In genomic region chr10:18627452-18628018, GRCh38 we compare ENCODE assay signal across 1 cellular context.
TF ChIP-seq lines count a peak whose summit lies in the region.

No MANE protein-coding gene starts in this region.

TF ChIP-seq in K562, 482 proteins besides CTCF, POLR2A, EP300 and RAD21:
- TF ChIP-seq CXXC5 (CRISPR knock-in tag; IDR thresholded peaks at IDR 0.05), result peak; percentile 30; the same call in 1 of the 2 replicates
- peak; percentile 44 to 76; a peak in 3 of 4 replicates for TF ChIP-seq FOXA3 (CRISPR knock-in tag; conservative IDR thresholded peaks at IDR 0.05 in 1 of 2, IDR thresholded peaks at IDR 0.05 in 1 of 2)
- peak; percentile 47; the same call in 1 of the 2 replicates for TF ChIP-seq SMAD4 (CRISPR knock-in tag; conservative IDR thresholded peaks at IDR 0.05)
- peak; percentile 28 for TF ChIP-seq PHF20 (IDR thresholded peaks at IDR 0.05; ENCODE audit: partially characterized antibody)
- peak; percentile 24; the same call in 1 of the 2 replicates for TF ChIP-seq ARID1B (IDR thresholded peaks at IDR 0.05)
- TF ChIP-seq MTA3 (IDR thresholded peaks at IDR 0.05; ENCODE audit: borderline replicate concordance), result peak; percentile 57; the same call in 1 of the 2 replicates
- peak; percentile 53; the same call in 1 of the 2 replicates for TF ChIP-seq LEF1 (IDR thresholded peaks at IDR 0.05)
- TF ChIP-seq ZBTB7A (IDR thresholded peaks at IDR 0.05; ENCODE audit: borderline replicate concordance, control insufficient read depth, low read depth, low read length), result 0 out of 2 replicates have a peak, but pooled peaks have one; percentile 27
- 0 out of 2 replicates have a peak, but pooled peaks have one; percentile 23 for TF ChIP-seq DPF2 (IDR thresholded peaks at IDR 0.05)
- TF ChIP-seq POLR2G (IDR thresholded peaks at IDR 0.05; ENCODE audit: low read depth, low read length), result peak; percentile 45; the same call in 1 of the 2 replicates
- peak; percentile 81 for TF ChIP-seq EGR1 (conservative IDR thresholded peaks at IDR 0.05)
- peak; percentile 21; the same call in 1 of the 2 replicates for TF ChIP-seq PHF8 (IDR thresholded peaks at IDR 0.05; ENCODE audit: borderline replicate concordance, low read length)
- 0 out of 2 replicates have a peak, but pooled peaks have one; percentile 18 for TF ChIP-seq RBFOX2 (IDR thresholded peaks at IDR 0.05; ENCODE audit: low read depth, low read length)
- TF ChIP-seq YY1 (IDR thresholded peaks at IDR 0.05; ENCODE audit: borderline replicate concordance in 1 of 3, control insufficient read depth in 1 of 3, extremely low read depth in 1 of 3, insufficient read depth in 3 of 3, insufficient read length in 1 of 3, insufficient replicate concordance in 2 of 3, low read depth in 1 of 3, low read length in 2 of 3), result peak in 1 of 3 experiments; percentile 62
